Comparison of ENCODE assay signal across 2 cellular contexts in genomic region chr11:62559204-62559603, GRCh38.
A peak's percentile ranks its signal among the peaks of the same experiment; 100 is the strongest.
TF ChIP-seq lines count a peak whose summit lies in the region.

No MANE protein-coding gene starts in this region.

TF ChIP-seq in K562, 482 proteins besides CTCF, POLR2A, EP300 and RAD21:
- TF ChIP-seq FOXJ2 (tag; IDR thresholded peaks at IDR 0.05), result no peak
- TF ChIP-seq NCOA6 (IDR thresholded peaks at IDR 0.05), result no peak
- 0 out of 2 replicates have a peak, but pooled peaks have one; percentile 58 for TF ChIP-seq SUPT5H (IDR thresholded peaks at IDR 0.05)

TF ChIP-seq in SK-N-SH, 30 proteins besides CTCF, POLR2A, EP300 and RAD21:
- TF ChIP-seq ELF1 (IDR thresholded peaks at IDR 0.05) (no peak), USF2 (IDR thresholded peaks at IDR 0.05; ENCODE audit: borderline replicate concordance, low read depth, low read length) (no peak), TCF12 (IDR thresholded peaks at IDR 0.05) (no peak), JUND (IDR thresholded peaks at IDR 0.05) (no peak), TAF1 (IDR thresholded peaks at IDR 0.05; ENCODE audit: borderline replicate concordance, low read depth, low read length) (no peak), YY1 (IDR thresholded peaks at IDR 0.05; ENCODE audit: low read depth) (no peak), TEAD4 (IDR thresholded peaks at IDR 0.05; ENCODE audit: borderline replicate concordance, insufficient read depth) (no peak), USF1 (IDR thresholded peaks at IDR 0.05; ENCODE audit: borderline replicate concordance, low read depth) (no peak), REST (IDR thresholded peaks at IDR 0.05; ENCODE audit: low read depth, low read length) (no peak), PBX3 (IDR thresholded peaks at IDR 0.05) (no peak), MEF2A (IDR thresholded peaks at IDR 0.05; ENCODE audit: borderline replicate concordance, low read depth) (no peak), ZBTB33 (IDR thresholded peaks at IDR 0.05; ENCODE audit: borderline replicate concordance, low read depth) (no peak), RFX5 (IDR thresholded peaks at IDR 0.05; ENCODE audit: low read length) (no peak), CHD2 (IDR thresholded peaks at IDR 0.05; ENCODE audit: low read length, partially characterized antibody) (no peak), MXI1 (IDR thresholded peaks at IDR 0.05; ENCODE audit: low read depth, low read length) (no peak), FOXJ3 (CRISPR knock-in tag; IDR thresholded peaks at IDR 0.05) (no peak), POLR2AphosphoS5 (IDR thresholded peaks at IDR 0.05; ENCODE audit: low read depth, low read length) (no peak), EZH2phosphoT487 (IDR thresholded peaks at IDR 0.05; ENCODE audit: borderline replicate concordance, low read depth) (no peak), MAX (IDR thresholded peaks at IDR 0.05; ENCODE audit: low read depth) (no peak), RXRA (IDR thresholded peaks at IDR 0.05; ENCODE audit: borderline replicate concordance, low read depth) (no peak)
TF ChIP-seq in SK-N-SH: peak in this region for 0.
